Comparison of ENCODE assay signal across 17 cellular contexts in genomic region chr2:144258154-144258553, GRCh38.
DNase-seq lines count a peak whose midpoint lies in the region; ATAC-seq, FAIRE-seq and TF ChIP-seq lines count a peak whose summit lies in the region.
"Had no signal": no experiment of that assay in that cellular context is flagged by ENCODE, and none has a peak within 500 bp of the region (broad histone marks: within the 10 kb centered on the region; RNA-seq: fewer than 3 reads in every experiment).

No MANE protein-coding gene starts in this region.

- TF ChIP-seq POLR2A in adrenal gland (IDR thresholded peaks at IDR 0.05) = no peak

- peak; percentile 15 for DNase-seq in activated CD4-positive, alpha-beta T cell treated with anti-CD3 and anti-CD28 coated beads, Interleukin-2, amount 10 ng/mL, durations not matched to agents 24 days and 14 days
- no peak for DNase-seq in activated CD4-positive, alpha-beta T cell treated with anti-CD3 and anti-CD28 coated beads, Interleukin-2, amount 10 ng/mL, durations not matched to agents 7 days and 5 days
- no peak for DNase-seq in activated naive CD8-positive, alpha-beta T cell treated with anti-CD3 and anti-CD28 coated beads, Interleukin-2, amount 50 U/mL, for 24 hours
- DNase-seq in adrenal gland = no peak
- DNase-seq in stimulated activated CD8-positive, alpha-beta memory T cell treated with anti-CD3 and anti-CD28 coated beads, Interleukin-4, amount 100 ng/mL, for 48 hours = no peak
- DNase-seq in mammary epithelial cell = no peak
- DNase-seq: AML-193; CD4-positive, CD25-positive, alpha-beta regulatory T cell; DMS53; HFFc6 had no signal

- in situ Hi-C loops in mammary epithelial cell (cut with MboI; ENCODE audit: low sequenced_read_pairs in 2 of 2) = no loop called here

- H3K27me3 ChIP-seq in adrenal gland (no peaks in the 10 kb centered on the region), mammary epithelial cell (ENCODE audit: insufficient read depth, low read length) (no peaks in the 10 kb centered on the region)
- H3K27me3 ChIP-seq: BLaER1 had no signal

- CTCF ChIA-PET in activated CD4-positive, alpha-beta T cell treated with anti-CD3 and anti-CD28 coated beads, Interleukin-2, amount 10 ng/mL, durations not matched to agents 7 days and 5 days (lab: Charles Lee) = interaction anchor here (0.9 kb wide), 1 partner anchor 201 kb away, joined by 3 read pairs; no protein-coding TSS in a partner anchor
- CTCF ChIA-PET in HEK293 (lab: Yijun Ruan, JAX) (interaction anchor here (0.5 kb wide), 1 partner anchor 1000 kb away, joined by 5 read pairs; no protein-coding TSS in a partner anchor), mammary epithelial cell (lab: Charles Lee; ENCODE audit: low non-redundant PET) (no interaction called here)

- no peak overlapping the region for H3K9ac ChIP-seq in mammary epithelial cell (ENCODE audit: insufficient read depth, low read length)
- H3K9ac ChIP-seq: BLaER1 had no signal

- H4K20me1 ChIP-seq in mammary epithelial cell (ENCODE audit: insufficient read depth, low read length) = no peaks in the 10 kb centered on the region
- H4K20me1 ChIP-seq: BLaER1 had no signal

- H3K36me3 Mint-ChIP-seq in activated CD4-positive, alpha-beta T cell treated with anti-CD3 and anti-CD28 coated beads, Interleukin-2, amount 10 ng/mL, durations not matched to agents 24 days and 14 days (ENCODE audit: low read depth) = peaks cover 39% of the 10 kb centered on the region
- peaks cover 25% of the 10 kb centered on the region for H3K36me3 Mint-ChIP-seq in activated CD4-positive, alpha-beta T cell treated with anti-CD3 and anti-CD28 coated beads, Interleukin-2, amount 10 ng/mL, durations not matched to agents 7 days and 5 days (ENCODE audit: low read depth)
- H3K36me3 Mint-ChIP-seq in activated naive CD8-positive, alpha-beta T cell treated with anti-CD3 and anti-CD28 coated beads, Interleukin-2, amount 50 U/mL, for 24 hours (ENCODE audit: low read depth) = peaks cover 43% of the 10 kb centered on the region

- H3K27ac ChIP-seq in HEK293 (ENCODE audit: extremely low read depth, low read depth, low read length) = no peak overlapping the region
- no peak overlapping the region for H3K27ac ChIP-seq in adrenal gland
- H3K27ac ChIP-seq in mammary epithelial cell (ENCODE audit: insufficient read depth, low read depth, low read length) = no peak overlapping the region
- H3K27ac ChIP-seq: 22Rv1, BLaER1 had no signal

- dilution Hi-C loops in mammary epithelial cell (cut with HindIII; ENCODE audit: low sequenced_read_pairs) = no loop called here

- BruUV-seq in mammary epithelial cell (replicated peaks; lab: Mats Ljungman, UMichigan) = no TSS peak

- WGBS in adrenal gland, 4 donors = 94 to 98% (median 96%) methylated on average over 2 of the region's 2 CpGs
- WGBS in mammary epithelial cell (ENCODE audit: low coverage, missing lambda C conversion rate) = 100% methylated on average over 2 of the region's 2 CpGs

- no peak overlapping the region for H3K4me2 ChIP-seq in mammary epithelial cell (ENCODE audit: insufficient read depth, low read depth, low read length)
- H3K4me2 ChIP-seq: BLaER1 had no signal

- H3K4me1 Mint-ChIP-seq in activated CD4-positive, alpha-beta T cell treated with anti-CD3 and anti-CD28 coated beads, Interleukin-2, amount 10 ng/mL, durations not matched to agents 24 days and 14 days = peaks cover 28% of the 10 kb centered on the region
- H3K4me1 Mint-ChIP-seq in activated CD4-positive, alpha-beta T cell treated with anti-CD3 and anti-CD28 coated beads, Interleukin-2, amount 10 ng/mL, durations not matched to agents 7 days and 5 days = peaks cover 13% of the 10 kb centered on the region
- H3K4me1 Mint-ChIP-seq in activated naive CD8-positive, alpha-beta T cell treated with anti-CD3 and anti-CD28 coated beads, Interleukin-2, amount 50 U/mL, for 24 hours = peaks cover 54% of the 10 kb centered on the region

- H3K4me3 Mint-ChIP-seq in activated CD4-positive, alpha-beta T cell treated with anti-CD3 and anti-CD28 coated beads, Interleukin-2, amount 10 ng/mL, durations not matched to agents 24 days and 14 days = no peak overlapping the region
- no peak overlapping the region for H3K4me3 Mint-ChIP-seq in activated CD4-positive, alpha-beta T cell treated with anti-CD3 and anti-CD28 coated beads, Interleukin-2, amount 10 ng/mL, durations not matched to agents 7 days and 5 days
- no peak overlapping the region for H3K4me3 Mint-ChIP-seq in activated naive CD8-positive, alpha-beta T cell treated with anti-CD3 and anti-CD28 coated beads, Interleukin-2, amount 50 U/mL, for 24 hours
- H3K4me3 Mint-ChIP-seq: HFFc6 had no signal

- FAIRE-seq in endometrium (lab: Jason Lieb, UNC) = peak; percentile 21
- FAIRE-seq: H1, HTR-8/SVneo had no signal

- H3K27me3 Mint-ChIP-seq in activated CD4-positive, alpha-beta T cell treated with anti-CD3 and anti-CD28 coated beads, Interleukin-2, amount 10 ng/mL, durations not matched to agents 24 days and 14 days = no peaks in the 10 kb centered on the region
- H3K27me3 Mint-ChIP-seq in activated CD4-positive, alpha-beta T cell treated with anti-CD3 and anti-CD28 coated beads, Interleukin-2, amount 10 ng/mL, durations not matched to agents 7 days and 5 days = no peaks in the 10 kb centered on the region
- no peaks in the 10 kb centered on the region for H3K27me3 Mint-ChIP-seq in activated naive CD8-positive, alpha-beta T cell treated with anti-CD3 and anti-CD28 coated beads, Interleukin-2, amount 50 U/mL, for 24 hours
- H3K27me3 Mint-ChIP-seq: CD4-positive, CD25-positive, alpha-beta regulatory T cell had no signal

- no peak overlapping the region for H3K27ac Mint-ChIP-seq in activated CD4-positive, alpha-beta T cell treated with anti-CD3 and anti-CD28 coated beads, Interleukin-2, amount 10 ng/mL, durations not matched to agents 24 days and 14 days
- no peak overlapping the region for H3K27ac Mint-ChIP-seq in activated CD4-positive, alpha-beta T cell treated with anti-CD3 and anti-CD28 coated beads, Interleukin-2, amount 10 ng/mL, durations not matched to agents 7 days and 5 days
- peak overlapping the region; percentile 46 for H3K27ac Mint-ChIP-seq in activated naive CD8-positive, alpha-beta T cell treated with anti-CD3 and anti-CD28 coated beads, Interleukin-2, amount 50 U/mL, for 24 hours
- H3K27ac Mint-ChIP-seq: CD4-positive, CD25-positive, alpha-beta regulatory T cell; HFFc6 had no signal

- H3K36me3 ChIP-seq in HEK293 (ENCODE audit: control insufficient read depth in 2 of 2, insufficient read depth in 1 of 2, low read length in 2 of 2) (no peaks in the 10 kb centered on the region), adrenal gland (replicated peaks in 1 of 2) (no peaks in the 10 kb centered on the region), mammary epithelial cell (ENCODE audit: insufficient read depth, low read length) (no peaks in the 10 kb centered on the region)
- H3K36me3 ChIP-seq: HAP-1 had no signal

- no peaks in the 10 kb centered on the region for H3K79me2 ChIP-seq in mammary epithelial cell (ENCODE audit: insufficient read depth, low read length)

- POLR2A ChIA-PET in activated CD4-positive, alpha-beta T cell treated with anti-CD3 and anti-CD28 coated beads, Interleukin-2, amount 10 ng/mL, durations not matched to agents 7 days and 5 days (lab: Charles Lee) = no interaction called here
- POLR2A ChIA-PET in HEK293 (lab: Yijun Ruan, JAX) = no interaction called here

- intact Hi-C loops in activated CD4-positive, alpha-beta T cell treated with anti-CD3 and anti-CD28 coated beads, Interleukin-2, amount 10 ng/mL, durations not matched to agents 24 days and 14 days (cut with micrococcal nuclease) = loop anchor here (5.0 kb wide), 2 partner anchors 64 to 76 kb away; no protein-coding TSS in a partner anchor
- intact Hi-C loops in adrenal gland (cut with DNase I) = no loop called here
- intact Hi-C loops in mammary epithelial cell (cut with micrococcal nuclease) = no loop called here

- no peak overlapping the region for H2AFZ ChIP-seq in mammary epithelial cell (ENCODE audit: low read depth, low read length)

- no peak for ATAC-seq in activated naive CD8-positive, alpha-beta T cell treated with anti-CD3 and anti-CD28 coated beads, Interleukin-2, amount 50 U/mL, for 24 hours

- H3K4me3 ChIP-seq in HEK293 (ENCODE audit: low read depth, low read length) (no peak overlapping the region), adrenal gland (no peak overlapping the region), mammary epithelial cell (replicated peaks in 1 of 3; ENCODE audit: insufficient read depth in 1 of 3, low read depth in 2 of 3, low read length in 3 of 3) (no peak overlapping the region)
- H3K4me3 ChIP-seq: BLaER1, HAP-1 had no signal

- no peak for TF ChIP-seq CTCF in HEK293 (tag by site-specific recombination; IDR thresholded peaks at IDR 0.05)
- no peak for TF ChIP-seq CTCF in adrenal gland (IDR thresholded peaks at IDR 0.05)
- no peak for TF ChIP-seq CTCF in mammary epithelial cell (conservative IDR thresholded peaks at IDR 0.05 in 1 of 2, IDR thresholded peaks at IDR 0.05 in 1 of 2; ENCODE audit: extremely low read depth in 1 of 2, insufficient read depth in 1 of 2, low read depth in 1 of 2, low read length in 2 of 2)

- H3K4me1 ChIP-seq in HEK293 (ENCODE audit: control insufficient read depth, insufficient read depth, low read length) = no peaks in the 10 kb centered on the region
- peaks cover 6 to 10% of the 10 kb centered on the region in 2 donors for H3K4me1 ChIP-seq in adrenal gland (replicated peaks in 1 of 2)
- H3K4me1 ChIP-seq in mammary epithelial cell (ENCODE audit: insufficient read depth, low read length) = peaks cover 4% of the 10 kb centered on the region

- peaks cover 26% of the 10 kb centered on the region for H3K9me3 Mint-ChIP-seq in activated CD4-positive, alpha-beta T cell treated with anti-CD3 and anti-CD28 coated beads, Interleukin-2, amount 10 ng/mL, durations not matched to agents 24 days and 14 days
- peaks cover 35% of the 10 kb centered on the region for H3K9me3 Mint-ChIP-seq in activated CD4-positive, alpha-beta T cell treated with anti-CD3 and anti-CD28 coated beads, Interleukin-2, amount 10 ng/mL, durations not matched to agents 7 days and 5 days
- H3K9me3 Mint-ChIP-seq in activated naive CD8-positive, alpha-beta T cell treated with anti-CD3 and anti-CD28 coated beads, Interleukin-2, amount 50 U/mL, for 24 hours = peaks cover 32% of the 10 kb centered on the region

- H3K9me3 ChIP-seq in HEK293 (ENCODE audit: control insufficient read depth, insufficient read depth, low read depth, low read length) (no peaks in the 10 kb centered on the region), adrenal gland (replicated peaks in 1 of 3) (peaks cover 0 to 5% (median 0%) of the 10 kb centered on the region in 3 donors), mammary epithelial cell (replicated peaks; ENCODE audit: insufficient read depth, low read length) (peaks cover 7% of the 10 kb centered on the region)

TF ChIP-seq in HEK293, 187 proteins besides CTCF, POLR2A, EP300 and RAD21:
- TF ChIP-seq SETDB1 (IDR thresholded peaks at IDR 0.05; ENCODE audit: insufficient read length, low read length) (peak; percentile 59), ZNF202 (tag by site-specific recombination; IDR thresholded peaks at IDR 0.05; ENCODE audit: borderline replicate concordance) (no peak), ZFP37 (tag by site-specific recombination; IDR thresholded peaks at IDR 0.05) (no peak), ZNF132 (tag by site-specific recombination; IDR thresholded peaks at IDR 0.05; ENCODE audit: borderline replicate concordance) (no peak)
